12 cellular contexts compared by ENCODE assay signal in the genomic region with DNA sequence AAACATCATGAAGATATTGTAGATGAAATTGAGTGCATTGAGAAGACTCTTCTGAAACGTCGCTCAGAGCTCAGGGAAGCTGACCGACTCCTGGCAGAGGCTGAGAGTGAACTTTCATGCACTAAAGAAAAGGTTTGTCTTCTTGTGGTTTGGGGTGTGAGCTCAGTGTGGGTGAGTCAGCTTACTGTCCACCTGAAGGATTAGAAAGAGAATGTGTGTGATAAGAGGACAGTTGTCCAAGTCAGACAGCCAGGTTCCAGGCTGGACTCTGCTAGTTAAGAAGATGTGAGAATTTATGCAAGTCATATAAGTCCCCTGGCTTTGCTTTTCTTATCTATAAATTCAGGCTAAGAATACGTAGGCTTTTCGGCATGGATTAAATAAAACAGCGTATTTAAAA. TPM values are rescaled to one million over a fixed set of nuclear protein-coding genes. Genes with fewer than 3 reads are reported as not detected.
DNase-seq lines count a peak whose midpoint lies in the region; ATAC-seq and TF ChIP-seq lines count a peak whose summit lies in the region.
"Had no signal": no experiment of that assay in that cellular context is flagged by ENCODE, and none has a peak within 500 bp of the region (broad histone marks: within the 10 kb centered on the region; RNA-seq: fewer than 3 reads in every experiment).

No MANE protein-coding gene starts in this region.

- no peak overlapping the region for H3K4me3 ChIP-seq in KMS-11 (IDR thresholded peaks at IDR 0.05; ENCODE audit: insufficient read depth, low read depth, low read length)

- 0 out of 2 replicates have a peak overlapping the region, but pooled peaks have one; percentile 19 for H3K27ac ChIP-seq in KMS-11

- TF ChIP-seq CTCF in KMS-11 (conservative IDR thresholded peaks at IDR 0.05; ENCODE audit: low read depth, low read length) (no peak), endothelial cell (IDR thresholded peaks at IDR 0.05; ENCODE audit: unreplicated experiment) (no peak)

- no peaks in the 10 kb centered on the region for H3K9me3 Mint-ChIP-seq in activated T-helper 17 cell treated with anti-CD3 and anti-CD28 coated beads, Interleukin-2, amount 50 U/mL, for 72 hours
- H3K9me3 Mint-ChIP-seq in endothelial cell (ENCODE audit: unreplicated experiment): no peaks in the 10 kb centered on the region

- no peak overlapping the region for H3K4me2 ChIP-seq in KMS-11

- H3K79me2 ChIP-seq in KMS-11 (ENCODE audit: insufficient read depth, low read depth): no peaks in the 10 kb centered on the region

- peaks cover 95% of the 10 kb centered on the region for H3K36me3 Mint-ChIP-seq in activated T-helper 17 cell treated with anti-CD3 and anti-CD28 coated beads, Interleukin-2, amount 50 U/mL, for 72 hours (ENCODE audit: low read depth)
- H3K36me3 Mint-ChIP-seq in endothelial cell (ENCODE audit: low read depth, unreplicated experiment): peaks cover 15% of the 10 kb centered on the region

- H3K36me3 ChIP-seq in KMS-11 (ENCODE audit: insufficient read depth): no peaks in the 10 kb centered on the region

- ATAC-seq in activated T-helper 17 cell treated with anti-CD3 and anti-CD28 coated beads, Interleukin-2, amount 50 U/mL, for 72 hours (replicated peaks): no peak
- no peak for ATAC-seq in GM21723 (IDR thresholded peaks at IDR 0.05; ENCODE audit: unreplicated experiment)
- ATAC-seq in HG02852 (IDR thresholded peaks at IDR 0.05; ENCODE audit: unreplicated experiment): no peak

- H3K27me3 Mint-ChIP-seq in activated T-helper 17 cell treated with anti-CD3 and anti-CD28 coated beads, Interleukin-2, amount 50 U/mL, for 72 hours: no peaks in the 10 kb centered on the region
- peaks cover 2% of the 10 kb centered on the region for H3K27me3 Mint-ChIP-seq in endothelial cell (ENCODE audit: unreplicated experiment)

- peaks cover 20% of the 10 kb centered on the region for H3K4me1 Mint-ChIP-seq in activated T-helper 17 cell treated with anti-CD3 and anti-CD28 coated beads, Interleukin-2, amount 50 U/mL, for 72 hours
- peaks cover 21% of the 10 kb centered on the region for H3K4me1 Mint-ChIP-seq in endothelial cell (ENCODE audit: unreplicated experiment)

- H3K4me1 ChIP-seq in KMS-11 (ENCODE audit: low read depth, poor library complexity, severe bottlenecking): peaks cover 31% of the 10 kb centered on the region

- no peak overlapping the region for H3K9ac ChIP-seq in KMS-11

- no peaks in the 10 kb centered on the region for H3K27me3 ChIP-seq in KMS-11 (ENCODE audit: insufficient read depth, low read depth)

- H3K4me3 Mint-ChIP-seq in activated T-helper 17 cell treated with anti-CD3 and anti-CD28 coated beads, Interleukin-2, amount 50 U/mL, for 72 hours: no peak overlapping the region
- H3K4me3 Mint-ChIP-seq in endothelial cell (ENCODE audit: unreplicated experiment): no peak overlapping the region

- H4K20me1 ChIP-seq in KMS-11 (ENCODE audit: insufficient read depth): no peaks in the 10 kb centered on the region

- no peak overlapping the region for H2AFZ ChIP-seq in KMS-11 (ENCODE audit: low read depth)

- DNase-seq in ELR (ENCODE audit: low read depth): peak; percentile 35
- DNase-seq in kidney glomerular epithelial cell (lab: John Stamatoyannopoulos, UW): peak; percentile 14
- no peak for DNase-seq in activated CD4-positive, CD25-positive, alpha-beta regulatory T cell treated with anti-CD3 and anti-CD28 coated beads, Interleukin-2, amount 50 U/mL, for 72 hours
- DNase-seq in endothelial cell (ENCODE audit: low spot score): no peak
- DNase-seq: activated effector memory CD4-positive, alpha-beta T cell treated with anti-CD3 and anti-CD28 coated beads, Interleukin-2, amount 50 U/mL, for 16 hours; GF-D8; MV-4-11; NCI-H345 had no signal

- H3K27ac Mint-ChIP-seq in activated T-helper 17 cell treated with anti-CD3 and anti-CD28 coated beads, Interleukin-2, amount 50 U/mL, for 72 hours: peak overlapping the region; percentile 54
- H3K27ac Mint-ChIP-seq in endothelial cell (ENCODE audit: unreplicated experiment): no peak overlapping the region

RNA-seq across cellular contexts. Expression of a gene that starts 46.9 kb away (rescaled TPM):
- 10 to 100 TPM; 45.4 to 66.4 TPM for total RNA-seq in activated T-helper 17 cell treated with anti-CD3 and anti-CD28 coated beads, Interleukin-2, amount 50 U/mL, for 72 hours
- 81.6 TPM for total RNA-seq in endothelial cell (ENCODE audit: unreplicated experiment)

Comparison
In these comparisons a context has a peak if more than half of its experiments do, and no peak if none do; other contexts are left out.
1. DNase-seq: peak in ELR (single experiment) and kidney glomerular epithelial cell (single experiment); none in activated CD4-positive, CD25-positive, alpha-beta regulatory T cell treated with anti-CD3 and anti-CD28 coated beads, Interleukin-2, amount 50 U/mL, for 72 hours (single experiment) and endothelial cell (single experiment).